Comparison of ENCODE assay signal across 1 cellular context in genomic region chr7:197413-198335, GRCh38.
A peak's percentile ranks its signal among the peaks of the same experiment; 100 is the strongest.
TF ChIP-seq lines count a peak whose summit lies in the region.

No MANE protein-coding gene starts in this region.

TF ChIP-seq in HepG2, 621 proteins besides CTCF, POLR2A, EP300 and RAD21 (continued from another document):
- TF ChIP-seq DBP (CRISPR knock-in tag; IDR thresholded peaks at IDR 0.05; ENCODE audit: not compliant biosample characterization) (no peak), ATAD3A (CRISPR knock-in tag; IDR thresholded peaks at IDR 0.05) (no peak), ZNF740 (CRISPR knock-in tag; IDR thresholded peaks at IDR 0.05) (no peak), CEBPG (CRISPR knock-in tag; IDR thresholded peaks at IDR 0.05) (0 out of 2 replicates have a peak, but pooled peaks have one; percentile 9), ZNF552 (CRISPR knock-in tag; IDR thresholded peaks at IDR 0.05; ENCODE audit: borderline replicate concordance) (peak; percentile 95), MBNL3 (CRISPR knock-in tag; conservative IDR thresholded peaks at IDR 0.05) (no peak), NPAS2 (CRISPR knock-in tag; IDR thresholded peaks at IDR 0.05; ENCODE audit: borderline replicate concordance) (no peak), ZNF746 (CRISPR knock-in tag; IDR thresholded peaks at IDR 0.05) (peak; percentile 51; the same call in 1 of the 2 replicates), LCORL (IDR thresholded peaks at IDR 0.05) (no peak), LCORL (CRISPR knock-in tag; IDR thresholded peaks at IDR 0.05) (peak; percentile 62; the same call in 1 of the 2 replicates), GLMP (CRISPR knock-in tag; IDR thresholded peaks at IDR 0.05; ENCODE audit: borderline replicate concordance) (no peak), ZNF780A (CRISPR knock-in tag; IDR thresholded peaks at IDR 0.05) (no peak), ETV5 (CRISPR knock-in tag; IDR thresholded peaks at IDR 0.05; ENCODE audit: borderline replicate concordance) (no peak), NCOR1 (IDR thresholded peaks at IDR 0.05; ENCODE audit: borderline replicate concordance, low read length) (no peak), ZNF224 (CRISPR knock-in tag; IDR thresholded peaks at IDR 0.05) (no peak), TEAD3 (CRISPR knock-in tag; optimal IDR thresholded peaks at IDR 0.05; ENCODE audit: borderline replicate concordance) (peak; percentile 59), ZNF629 (CRISPR knock-in tag; conservative IDR thresholded peaks at IDR 0.05) (0 out of 2 replicates have a peak, but pooled peaks have one; percentile 14), AKNA (CRISPR knock-in tag; IDR thresholded peaks at IDR 0.05; ENCODE audit: borderline replicate concordance) (no peak), ZMYM4 (CRISPR knock-in tag; IDR thresholded peaks at IDR 0.05) (peak; percentile 72), ZNF777 (CRISPR knock-in tag; IDR thresholded peaks at IDR 0.05) (no peak), CREM (IDR thresholded peaks at IDR 0.05) (no peak), CREM (CRISPR knock-in tag; IDR thresholded peaks at IDR 0.05) (no peak), ZNF230 (CRISPR knock-in tag; IDR thresholded peaks at IDR 0.05) (no peak), ZNF672 (CRISPR knock-in tag; IDR thresholded peaks at IDR 0.05) (no peak), ZNF383 (CRISPR knock-in tag; IDR thresholded peaks at IDR 0.05; ENCODE audit: borderline replicate concordance) (no peak), SMARCE1 (IDR thresholded peaks at IDR 0.05; ENCODE audit: borderline replicate concordance) (no peak), ZNF691 (CRISPR knock-in tag; IDR thresholded peaks at IDR 0.05; ENCODE audit: borderline replicate concordance, low read depth) (no peak), THAP11 (CRISPR knock-in tag; IDR thresholded peaks at IDR 0.05) (no peak), MXD3 (CRISPR knock-in tag; IDR thresholded peaks at IDR 0.05) (no peak), THYN1 (CRISPR knock-in tag; IDR thresholded peaks at IDR 0.05; ENCODE audit: borderline replicate concordance, low read depth) (no peak), CAMTA2 (CRISPR knock-in tag; IDR thresholded peaks at IDR 0.05; ENCODE audit: borderline replicate concordance) (no peak), TP53 (CRISPR knock-in tag; conservative IDR thresholded peaks at IDR 0.05) (no peak), EED (CRISPR knock-in tag; IDR thresholded peaks at IDR 0.05) (no peak), ZNF496 (CRISPR knock-in tag; IDR thresholded peaks at IDR 0.05; ENCODE audit: insufficient replicate concordance) (no peak), ZNF619 (CRISPR knock-in tag; IDR thresholded peaks at IDR 0.05) (no peak)
